Comparison of ENCODE assay signal across 1 cellular context in the genomic region with DNA sequence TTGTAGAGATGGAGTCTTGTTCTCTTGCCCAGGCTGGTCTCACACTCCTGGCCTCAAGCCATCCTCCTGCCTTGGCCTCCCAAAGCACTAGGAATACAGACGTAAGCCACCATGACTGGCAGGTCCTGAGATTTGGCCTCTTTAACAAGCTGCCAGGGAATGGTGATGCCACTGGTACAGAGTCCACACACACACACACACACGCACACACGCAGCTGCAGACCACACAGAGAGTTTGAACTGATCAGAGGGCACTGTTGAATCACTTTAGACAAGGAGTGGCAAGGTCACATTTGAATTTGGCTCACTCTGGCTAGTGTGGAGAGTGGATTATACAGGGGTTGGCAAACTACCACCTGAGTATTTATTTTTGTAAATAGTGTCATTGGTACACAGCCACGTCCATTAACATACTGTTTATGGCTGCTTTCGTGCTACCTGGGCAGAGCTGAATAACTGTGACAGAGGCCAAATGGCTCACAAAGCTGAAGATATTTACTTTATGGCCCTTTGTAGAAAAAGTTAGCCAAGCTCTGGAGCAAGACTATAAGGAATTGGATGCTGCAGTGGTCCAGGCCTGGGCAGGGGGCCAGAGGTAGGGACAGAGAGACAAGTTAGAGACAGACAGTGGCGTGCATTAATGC.
A peak's percentile ranks its signal among the peaks of the same experiment; 100 is the strongest.
TF ChIP-seq lines count a peak whose summit lies in the region.

No MANE protein-coding gene starts in this region.

TF ChIP-seq in HepG2, 621 proteins besides CTCF, POLR2A, EP300 and RAD21 (continues in another document):
- TF ChIP-seq MYNN (CRISPR knock-in tag; IDR thresholded peaks at IDR 0.05; ENCODE audit: low read depth) = no peak
- TF ChIP-seq ZNF367 (CRISPR knock-in tag; IDR thresholded peaks at IDR 0.05; ENCODE audit: borderline replicate concordance) = no peak
- TF ChIP-seq SUZ12 (IDR thresholded peaks at IDR 0.05; ENCODE audit: low read depth, low read length) = no peak
- TF ChIP-seq ZNF776 (CRISPR knock-in tag; IDR thresholded peaks at IDR 0.05) = no peak
- TF ChIP-seq, protein P1, sequence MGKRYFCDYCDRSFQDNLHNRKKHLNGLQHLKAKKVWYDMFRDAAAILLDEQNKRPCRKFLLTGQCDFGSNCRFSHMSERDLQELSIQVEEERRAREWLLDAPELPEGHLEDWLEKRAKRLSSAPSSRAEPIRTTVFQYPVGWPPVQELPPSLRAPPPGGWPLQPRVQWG (CRISPR knock-in tag; IDR thresholded peaks at IDR 0.05; ENCODE audit: borderline replicate concordance, low read depth) = no peak
- TF ChIP-seq, protein P2, sequence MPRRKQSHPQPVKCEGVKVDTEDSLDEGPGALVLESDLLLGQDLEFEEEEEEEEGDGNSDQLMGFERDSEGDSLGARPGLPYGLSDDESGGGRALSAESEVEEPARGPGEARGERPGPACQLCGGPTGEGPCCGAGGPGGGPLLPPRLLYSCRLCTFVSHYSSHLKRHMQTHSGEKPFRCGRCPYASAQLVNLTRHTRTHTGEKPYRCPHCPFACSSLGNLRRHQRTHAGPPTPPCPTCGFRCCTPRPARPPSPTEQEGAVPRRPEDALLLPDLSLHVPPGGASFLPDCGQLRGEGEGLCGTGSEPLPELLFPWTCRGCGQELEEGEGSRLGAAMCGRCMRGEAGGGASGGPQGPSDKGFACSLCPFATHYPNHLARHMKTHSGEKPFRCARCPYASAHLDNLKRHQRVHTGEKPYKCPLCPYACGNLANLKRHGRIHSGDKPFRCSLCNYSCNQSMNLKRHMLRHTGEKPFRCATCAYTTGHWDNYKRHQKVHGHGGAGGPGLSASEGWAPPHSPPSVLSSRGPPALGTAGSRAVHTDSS (CRISPR knock-in tag; conservative IDR thresholded peaks at IDR 0.05) = no peak
- TF ChIP-seq ZNF383 (CRISPR knock-in tag; IDR thresholded peaks at IDR 0.05; ENCODE audit: borderline replicate concordance) = no peak
- TF ChIP-seq ZSCAN20 (CRISPR knock-in tag; IDR thresholded peaks at IDR 0.05; ENCODE audit: borderline replicate concordance) = no peak
- no peak for TF ChIP-seq KMT2A (CRISPR knock-in tag; IDR thresholded peaks at IDR 0.05)
- TF ChIP-seq KDM4B (CRISPR knock-in tag; IDR thresholded peaks at IDR 0.05) = no peak
- TF ChIP-seq NFKBIZ (CRISPR knock-in tag; IDR thresholded peaks at IDR 0.05) = no peak
- no peak for TF ChIP-seq KLF16 (CRISPR knock-in tag; IDR thresholded peaks at IDR 0.05)
- peak; percentile 63; the same call in 1 of the 2 replicates for TF ChIP-seq REPIN1 (CRISPR knock-in tag; IDR thresholded peaks at IDR 0.05; ENCODE audit: borderline replicate concordance, low read depth)
- TF ChIP-seq ZNF12 (CRISPR knock-in tag; IDR thresholded peaks at IDR 0.05) = no peak
- TF ChIP-seq KLF6 (CRISPR knock-in tag; IDR thresholded peaks at IDR 0.05) = no peak
- TF ChIP-seq HDAC6 (IDR thresholded peaks at IDR 0.05; ENCODE audit: low read depth, low read length) = no peak
- TF ChIP-seq KAT2B (IDR thresholded peaks at IDR 0.05; ENCODE audit: borderline replicate concordance, low read depth, low read length) = no peak
- TF ChIP-seq SP2 (CRISPR knock-in tag; IDR thresholded peaks at IDR 0.05) = no peak
- TF ChIP-seq SETDB1 (CRISPR knock-in tag; IDR thresholded peaks at IDR 0.05; ENCODE audit: borderline replicate concordance) = no peak
- TF ChIP-seq GZF1 (CRISPR knock-in tag; IDR thresholded peaks at IDR 0.05) = no peak
- no peak for TF ChIP-seq TAF1 (CRISPR knock-in tag; IDR thresholded peaks at IDR 0.05)
- no peak for TF ChIP-seq ZNF737 (CRISPR knock-in tag; IDR thresholded peaks at IDR 0.05; ENCODE audit: borderline replicate concordance)
- TF ChIP-seq ZNF556 (CRISPR knock-in tag; IDR thresholded peaks at IDR 0.05; ENCODE audit: borderline replicate concordance) = no peak; the same call in 1 of the 2 replicates
- no peak for TF ChIP-seq NR1H2 (CRISPR knock-in tag; IDR thresholded peaks at IDR 0.05; ENCODE audit: borderline replicate concordance, low read depth)
- no peak for TF ChIP-seq ZFP1 (CRISPR knock-in tag; IDR thresholded peaks at IDR 0.05)
- TF ChIP-seq, protein P3, sequence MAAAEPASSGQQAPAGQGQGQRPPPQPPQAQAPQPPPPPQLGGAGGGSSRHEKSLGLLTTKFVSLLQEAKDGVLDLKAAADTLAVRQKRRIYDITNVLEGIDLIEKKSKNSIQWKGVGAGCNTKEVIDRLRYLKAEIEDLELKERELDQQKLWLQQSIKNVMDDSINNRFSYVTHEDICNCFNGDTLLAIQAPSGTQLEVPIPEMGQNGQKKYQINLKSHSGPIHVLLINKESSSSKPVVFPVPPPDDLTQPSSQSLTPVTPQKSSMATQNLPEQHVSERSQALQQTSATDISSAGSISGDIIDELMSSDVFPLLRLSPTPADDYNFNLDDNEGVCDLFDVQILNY (CRISPR knock-in tag; conservative IDR thresholded peaks at IDR 0.05) = no peak
- peak; percentile 8; the same call in 1 of the 2 replicates for TF ChIP-seq NFE2L2 (IDR thresholded peaks at IDR 0.05; ENCODE audit: low read length)
- no peak for TF ChIP-seq EZH2 (conservative IDR thresholded peaks at IDR 0.05; ENCODE audit: low read depth, low read length)
- no peak for TF ChIP-seq KDM1A (CRISPR knock-in tag; IDR thresholded peaks at IDR 0.05)
- TF ChIP-seq, protein P4, sequence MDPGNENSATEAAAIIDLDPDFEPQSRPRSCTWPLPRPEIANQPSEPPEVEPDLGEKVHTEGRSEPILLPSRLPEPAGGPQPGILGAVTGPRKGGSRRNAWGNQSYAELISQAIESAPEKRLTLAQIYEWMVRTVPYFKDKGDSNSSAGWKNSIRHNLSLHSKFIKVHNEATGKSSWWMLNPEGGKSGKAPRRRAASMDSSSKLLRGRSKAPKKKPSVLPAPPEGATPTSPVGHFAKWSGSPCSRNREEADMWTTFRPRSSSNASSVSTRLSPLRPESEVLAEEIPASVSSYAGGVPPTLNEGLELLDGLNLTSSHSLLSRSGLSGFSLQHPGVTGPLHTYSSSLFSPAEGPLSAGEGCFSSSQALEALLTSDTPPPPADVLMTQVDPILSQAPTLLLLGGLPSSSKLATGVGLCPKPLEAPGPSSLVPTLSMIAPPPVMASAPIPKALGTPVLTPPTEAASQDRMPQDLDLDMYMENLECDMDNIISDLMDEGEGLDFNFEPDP (CRISPR knock-in tag; conservative IDR thresholded peaks at IDR 0.05) = no peak
- TF ChIP-seq, protein P5, sequence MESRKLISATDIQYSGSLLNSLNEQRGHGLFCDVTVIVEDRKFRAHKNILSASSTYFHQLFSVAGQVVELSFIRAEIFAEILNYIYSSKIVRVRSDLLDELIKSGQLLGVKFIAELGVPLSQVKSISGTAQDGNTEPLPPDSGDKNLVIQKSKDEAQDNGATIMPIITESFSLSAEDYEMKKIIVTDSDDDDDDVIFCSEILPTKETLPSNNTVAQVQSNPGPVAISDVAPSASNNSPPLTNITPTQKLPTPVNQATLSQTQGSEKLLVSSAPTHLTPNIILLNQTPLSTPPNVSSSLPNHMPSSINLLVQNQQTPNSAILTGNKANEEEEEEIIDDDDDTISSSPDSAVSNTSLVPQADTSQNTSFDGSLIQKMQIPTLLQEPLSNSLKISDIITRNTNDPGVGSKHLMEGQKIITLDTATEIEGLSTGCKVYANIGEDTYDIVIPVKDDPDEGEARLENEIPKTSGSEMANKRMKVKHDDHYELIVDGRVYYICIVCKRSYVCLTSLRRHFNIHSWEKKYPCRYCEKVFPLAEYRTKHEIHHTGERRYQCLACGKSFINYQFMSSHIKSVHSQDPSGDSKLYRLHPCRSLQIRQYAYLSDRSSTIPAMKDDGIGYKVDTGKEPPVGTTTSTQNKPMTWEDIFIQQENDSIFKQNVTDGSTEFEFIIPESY (CRISPR knock-in tag; IDR thresholded peaks at IDR 0.05) = peak; percentile 45; the same call in 1 of the 2 replicates
- TF ChIP-seq ZNF530 (CRISPR knock-in tag; IDR thresholded peaks at IDR 0.05; ENCODE audit: low read depth) = no peak
- TF ChIP-seq, protein P6, sequence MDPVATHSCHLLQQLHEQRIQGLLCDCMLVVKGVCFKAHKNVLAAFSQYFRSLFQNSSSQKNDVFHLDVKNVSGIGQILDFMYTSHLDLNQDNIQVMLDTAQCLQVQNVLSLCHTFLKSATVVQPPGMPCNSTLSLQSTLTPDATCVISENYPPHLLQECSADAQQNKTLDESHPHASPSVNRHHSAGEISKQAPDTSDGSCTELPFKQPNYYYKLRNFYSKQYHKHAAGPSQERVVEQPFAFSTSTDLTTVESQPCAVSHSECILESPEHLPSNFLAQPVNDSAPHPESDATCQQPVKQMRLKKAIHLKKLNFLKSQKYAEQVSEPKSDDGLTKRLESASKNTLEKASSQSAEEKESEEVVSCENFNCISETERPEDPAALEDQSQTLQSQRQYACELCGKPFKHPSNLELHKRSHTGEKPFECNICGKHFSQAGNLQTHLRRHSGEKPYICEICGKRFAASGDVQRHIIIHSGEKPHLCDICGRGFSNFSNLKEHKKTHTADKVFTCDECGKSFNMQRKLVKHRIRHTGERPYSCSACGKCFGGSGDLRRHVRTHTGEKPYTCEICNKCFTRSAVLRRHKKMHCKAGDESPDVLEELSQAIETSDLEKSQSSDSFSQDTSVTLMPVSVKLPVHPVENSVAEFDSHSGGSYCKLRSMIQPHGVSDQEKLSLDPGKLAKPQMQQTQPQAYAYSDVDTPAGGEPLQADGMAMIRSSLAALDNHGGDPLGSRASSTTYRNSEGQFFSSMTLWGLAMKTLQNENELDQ (CRISPR knock-in tag; IDR thresholded peaks at IDR 0.05; ENCODE audit: borderline replicate concordance) = no peak
- TF ChIP-seq, protein P7, sequence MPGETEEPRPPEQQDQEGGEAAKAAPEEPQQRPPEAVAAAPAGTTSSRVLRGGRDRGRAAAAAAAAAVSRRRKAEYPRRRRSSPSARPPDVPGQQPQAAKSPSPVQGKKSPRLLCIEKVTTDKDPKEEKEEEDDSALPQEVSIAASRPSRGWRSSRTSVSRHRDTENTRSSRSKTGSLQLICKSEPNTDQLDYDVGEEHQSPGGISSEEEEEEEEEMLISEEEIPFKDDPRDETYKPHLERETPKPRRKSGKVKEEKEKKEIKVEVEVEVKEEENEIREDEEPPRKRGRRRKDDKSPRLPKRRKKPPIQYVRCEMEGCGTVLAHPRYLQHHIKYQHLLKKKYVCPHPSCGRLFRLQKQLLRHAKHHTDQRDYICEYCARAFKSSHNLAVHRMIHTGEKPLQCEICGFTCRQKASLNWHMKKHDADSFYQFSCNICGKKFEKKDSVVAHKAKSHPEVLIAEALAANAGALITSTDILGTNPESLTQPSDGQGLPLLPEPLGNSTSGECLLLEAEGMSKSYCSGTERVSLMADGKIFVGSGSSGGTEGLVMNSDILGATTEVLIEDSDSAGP (CRISPR knock-in tag; IDR thresholded peaks at IDR 0.05; ENCODE audit: borderline replicate concordance) = peak; percentile 79
- no peak for TF ChIP-seq ZNF652 (CRISPR knock-in tag; IDR thresholded peaks at IDR 0.05; ENCODE audit: borderline replicate concordance, low read depth)
- TF ChIP-seq IKZF1 (IDR thresholded peaks at IDR 0.05) = no peak
- TF ChIP-seq ZMYM2 (CRISPR knock-in tag; IDR thresholded peaks at IDR 0.05) = peak; percentile 75; the same call in 1 of the 2 replicates
- TF ChIP-seq, protein P8, sequence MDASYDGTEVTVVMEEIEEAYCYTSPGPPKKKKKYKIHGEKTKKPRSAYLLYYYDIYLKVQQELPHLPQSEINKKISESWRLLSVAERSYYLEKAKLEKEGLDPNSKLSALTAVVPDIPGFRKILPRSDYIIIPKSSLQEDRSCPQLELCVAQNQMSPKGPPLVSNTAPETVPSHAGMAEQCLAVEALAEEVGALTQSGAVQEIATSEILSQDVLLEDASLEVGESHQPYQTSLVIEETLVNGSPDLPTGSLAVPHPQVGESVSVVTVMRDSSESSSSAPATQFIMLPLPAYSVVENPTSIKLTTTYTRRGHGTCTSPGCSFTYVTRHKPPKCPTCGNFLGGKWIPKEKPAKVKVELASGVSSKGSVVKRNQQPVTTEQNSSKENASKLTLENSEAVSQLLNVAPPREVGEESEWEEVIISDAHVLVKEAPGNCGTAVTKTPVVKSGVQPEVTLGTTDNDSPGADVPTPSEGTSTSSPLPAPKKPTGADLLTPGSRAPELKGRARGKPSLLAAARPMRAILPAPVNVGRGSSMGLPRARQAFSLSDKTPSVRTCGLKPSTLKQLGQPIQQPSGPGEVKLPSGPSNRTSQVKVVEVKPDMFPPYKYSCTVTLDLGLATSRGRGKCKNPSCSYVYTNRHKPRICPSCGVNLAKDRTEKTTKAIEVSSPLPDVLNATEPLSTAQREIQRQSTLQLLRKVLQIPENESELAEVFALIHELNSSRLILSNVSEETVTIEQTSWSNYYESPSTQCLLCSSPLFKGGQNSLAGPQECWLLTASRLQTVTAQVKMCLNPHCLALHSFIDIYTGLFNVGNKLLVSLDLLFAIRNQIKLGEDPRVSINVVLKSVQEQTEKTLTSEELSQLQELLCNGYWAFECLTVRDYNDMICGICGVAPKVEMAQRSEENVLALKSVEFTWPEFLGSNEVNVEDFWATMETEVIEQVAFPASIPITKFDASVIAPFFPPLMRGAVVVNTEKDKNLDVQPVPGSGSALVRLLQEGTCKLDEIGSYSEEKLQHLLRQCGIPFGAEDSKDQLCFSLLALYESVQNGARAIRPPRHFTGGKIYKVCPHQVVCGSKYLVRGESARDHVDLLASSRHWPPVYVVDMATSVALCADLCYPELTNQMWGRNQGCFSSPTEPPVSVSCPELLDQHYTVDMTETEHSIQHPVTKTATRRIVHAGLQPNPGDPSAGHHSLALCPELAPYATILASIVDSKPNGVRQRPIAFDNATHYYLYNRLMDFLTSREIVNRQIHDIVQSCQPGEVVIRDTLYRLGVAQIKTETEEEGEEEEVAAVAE (CRISPR knock-in tag; IDR thresholded peaks at IDR 0.05; ENCODE audit: borderline replicate concordance) = 0 out of 2 replicates have a peak, but pooled peaks have one; percentile 54
- TF ChIP-seq POGZ (CRISPR knock-in tag; IDR thresholded peaks at IDR 0.05) = peak; percentile 77; the same call in 1 of the 2 replicates
- TF ChIP-seq, protein P9, sequence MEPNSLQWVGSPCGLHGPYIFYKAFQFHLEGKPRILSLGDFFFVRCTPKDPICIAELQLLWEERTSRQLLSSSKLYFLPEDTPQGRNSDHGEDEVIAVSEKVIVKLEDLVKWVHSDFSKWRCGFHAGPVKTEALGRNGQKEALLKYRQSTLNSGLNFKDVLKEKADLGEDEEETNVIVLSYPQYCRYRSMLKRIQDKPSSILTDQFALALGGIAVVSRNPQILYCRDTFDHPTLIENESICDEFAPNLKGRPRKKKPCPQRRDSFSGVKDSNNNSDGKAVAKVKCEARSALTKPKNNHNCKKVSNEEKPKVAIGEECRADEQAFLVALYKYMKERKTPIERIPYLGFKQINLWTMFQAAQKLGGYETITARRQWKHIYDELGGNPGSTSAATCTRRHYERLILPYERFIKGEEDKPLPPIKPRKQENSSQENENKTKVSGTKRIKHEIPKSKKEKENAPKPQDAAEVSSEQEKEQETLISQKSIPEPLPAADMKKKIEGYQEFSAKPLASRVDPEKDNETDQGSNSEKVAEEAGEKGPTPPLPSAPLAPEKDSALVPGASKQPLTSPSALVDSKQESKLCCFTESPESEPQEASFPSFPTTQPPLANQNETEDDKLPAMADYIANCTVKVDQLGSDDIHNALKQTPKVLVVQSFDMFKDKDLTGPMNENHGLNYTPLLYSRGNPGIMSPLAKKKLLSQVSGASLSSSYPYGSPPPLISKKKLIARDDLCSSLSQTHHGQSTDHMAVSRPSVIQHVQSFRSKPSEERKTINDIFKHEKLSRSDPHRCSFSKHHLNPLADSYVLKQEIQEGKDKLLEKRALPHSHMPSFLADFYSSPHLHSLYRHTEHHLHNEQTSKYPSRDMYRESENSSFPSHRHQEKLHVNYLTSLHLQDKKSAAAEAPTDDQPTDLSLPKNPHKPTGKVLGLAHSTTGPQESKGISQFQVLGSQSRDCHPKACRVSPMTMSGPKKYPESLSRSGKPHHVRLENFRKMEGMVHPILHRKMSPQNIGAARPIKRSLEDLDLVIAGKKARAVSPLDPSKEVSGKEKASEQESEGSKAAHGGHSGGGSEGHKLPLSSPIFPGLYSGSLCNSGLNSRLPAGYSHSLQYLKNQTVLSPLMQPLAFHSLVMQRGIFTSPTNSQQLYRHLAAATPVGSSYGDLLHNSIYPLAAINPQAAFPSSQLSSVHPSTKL (CRISPR knock-in tag; IDR thresholded peaks at IDR 0.05) = peak; percentile 81
- no peak for TF ChIP-seq SMARCC2 (IDR thresholded peaks at IDR 0.05)
- no peak for TF ChIP-seq AGO1 (IDR thresholded peaks at IDR 0.05; ENCODE audit: low read depth, low read length, poor library complexity, severe bottlenecking)
- no peak for TF ChIP-seq STAT5B (CRISPR knock-in tag; IDR thresholded peaks at IDR 0.05)
